ENCODE assay signal across 8 cellular contexts in genomic region chr17:82518826-82519810, GRCh38. TPM values are rescaled to one million over a fixed set of nuclear protein-coding genes. Genes with fewer than 3 reads are reported as not detected.
DNase-seq lines count a peak whose midpoint lies in the region; ATAC-seq, FAIRE-seq and TF ChIP-seq lines count a peak whose summit lies in the region.

FOXK2 (plus strand) TSS chr17:82519732; CDS start chr17:82519889, 157 bp downstream.

- DNase-seq in AG10803 (ENCODE audit: low read depth) = peak; percentile 97
- DNase-seq in NCI-H510A (lab: John Stamatoyannopoulos, UW) = peak; percentile 88
- peak; percentile 85 to 90 for DNase-seq in activated CD4-positive, alpha-beta T cell treated with anti-CD3 and anti-CD28 coated beads for 24 hours (ENCODE audit: low read depth in 2 of 2)
- DNase-seq in cerebellum (ENCODE audit: low spot score) = peak; percentile 99
- peak; percentile 98 for DNase-seq in kidney
- DNase-seq in stimulated activated CD4-positive, alpha-beta T cell treated with anti-CD3 and anti-CD28 coated beads, Interleukin-12 subunit alpha, Interleukin-12 subunit beta, amount 100 ng/mL, for 48 hours (ENCODE audit: low read depth in 2 of 3, low spot score in 1 of 3) = peak; percentile 89 to 92 (median 90)

- FAIRE-seq in kidney (lab: Jason Lieb, UNC) = no peak

- peak; percentile 93 for ATAC-seq in GM19025 (IDR thresholded peaks at IDR 0.05; ENCODE audit: low read depth, unreplicated experiment)
- ATAC-seq in HG03280 (IDR thresholded peaks at IDR 0.05; ENCODE audit: unreplicated experiment) = peak; percentile 93

- H3K9ac ChIP-seq in kidney (ENCODE audit: low read length in 2 of 2) = peak within 1 kb of the TSS; percentile 69 to 77

- no peaks in the 10 kb centered on the region for H3K9me3 ChIP-seq in kidney (ENCODE audit: control insufficient read depth in 1 of 2, low read length in 2 of 2)

- peak within 1 kb of the TSS; percentile 80 to 93 for H3K27ac ChIP-seq in kidney (ENCODE audit: low read depth in 2 of 2, low read length in 2 of 2)

- H3K4me3 ChIP-seq in AG10803 (ENCODE audit: low read length) = peak within 1 kb of the TSS; percentile 72
- peak within 1 kb of the TSS; percentile 71 to 80 for H3K4me3 ChIP-seq in kidney (ENCODE audit: low read length in 2 of 2)

- no peaks in the 10 kb centered on the region for H3K4me1 ChIP-seq in kidney (ENCODE audit: control insufficient read depth in 1 of 2, insufficient read depth in 1 of 2, low read depth in 1 of 2, low read length in 2 of 2)

- no peak for TF ChIP-seq CTCF in AG10803 (conservative IDR thresholded peaks at IDR 0.05; ENCODE audit: low read length)
- no peak for TF ChIP-seq CTCF in kidney (IDR thresholded peaks at IDR 0.05; ENCODE audit: borderline replicate concordance, extremely low read depth, insufficient read depth)

- H3K36me3 ChIP-seq in kidney (ENCODE audit: control insufficient read depth in 1 of 2, insufficient read depth in 2 of 2, low read length in 2 of 2) = no peaks in the 10 kb centered on the region

- intact Hi-C loops in kidney (cut with DNase I) = no loop called here

RNA-seq across cellular contexts. Expression of gene FOXK2, which starts in this region (rescaled TPM):
- 43.5 TPM for total RNA-seq in cerebellum
- 37.9 TPM for total RNA-seq in kidney
- polyA plus RNA-seq in kidney (ENCODE audit: insufficient read depth, low read depth, low replicate concordance) = 13.5 TPM

Comparison
In these comparisons a context has a peak if more than half of its experiments do, and no peak if none do; other contexts are left out.
1. Peak in every context shown above with its lines: DNase-seq, ATAC-seq, H3K4me3 ChIP-seq and H3K27ac ChIP-seq.